Comparison of ENCODE assay signal across 14 cellular contexts in genomic region chr13:80473695-80474094, GRCh38.
DNase-seq lines count a peak whose midpoint lies in the region; ATAC-seq and TF ChIP-seq lines count a peak whose summit lies in the region.
"Had no signal": no experiment of that assay in that cellular context is flagged by ENCODE, and none has a peak within 500 bp of the region (broad histone marks: within the 10 kb centered on the region; RNA-seq: fewer than 3 reads in every experiment).

No MANE protein-coding gene starts in this region.

- H3K36me3 ChIP-seq in left lung: no peaks in the 10 kb centered on the region
- H3K36me3 ChIP-seq: BLaER1 had no signal

- peaks cover 14 to 24% of the 10 kb centered on the region in 2 donors for H3K4me1 ChIP-seq in left lung

- H3K27me3 ChIP-seq in left lung: no peaks in the 10 kb centered on the region
- H3K27me3 ChIP-seq: BLaER1, dorsolateral prefrontal cortex had no signal

- no peak for TF ChIP-seq CTCF in left lung (IDR thresholded peaks at IDR 0.05)

- no peaks in the 10 kb centered on the region for H3K9me3 ChIP-seq in left lung
- H3K9me3 ChIP-seq: BLaER1 had no signal

- peak; percentile 85 for ATAC-seq in left lung
- ATAC-seq in HG02840 (IDR thresholded peaks at IDR 0.05; ENCODE audit: low FRiP score, unreplicated experiment): no peak
- ATAC-seq in GM21786 (IDR thresholded peaks at IDR 0.05; ENCODE audit: unreplicated experiment): no peak
- ATAC-seq in GM18870 (IDR thresholded peaks at IDR 0.05; ENCODE audit: unreplicated experiment): no peak

- no peak overlapping the region for H3K4me3 ChIP-seq in left lung
- H3K4me3 ChIP-seq: BLaER1, dorsolateral prefrontal cortex had no signal

- intact Hi-C loops in left lung (cut with DNase I): no loop called here

- no peak overlapping the region for H3K27ac ChIP-seq in left lung
- H3K27ac ChIP-seq: BLaER1, HL-60 had no signal

- DNase-seq in DMS153 treated with DMSO at 0.1 percent for 48 hours (lab: John Stamatoyannopoulos, UW; ENCODE audit: unreplicated experiment) (peak; percentile 25), NCI-H510A treated with DMSO at 0.1 percent for 48 hours (lab: John Stamatoyannopoulos, UW) (peak; percentile 62), cerebellum (ENCODE audit: low spot score) (peak; percentile 20), left lung (no peak), NCI-H2196 treated with DMSO at 0.1 percent for 48 hours (lab: John Stamatoyannopoulos, UW; ENCODE audit: unreplicated experiment) (no peak)
- DNase-seq: activated CD4-positive, CD25-positive, alpha-beta regulatory T cell; dorsolateral prefrontal cortex; NCI-H1092 treated with DMSO at 0.1 percent for 48 hours; stimulated activated naive CD4-positive, alpha-beta T cell treated with Interleukin-2 at 50 U/mL for 16 hours had no signal

Comparison
In these comparisons a context has a peak if more than half of its experiments do, and no peak if none do; other contexts are left out.
1. DNase-seq: peak in DMS153 treated with DMSO at 0.1 percent for 48 hours (single experiment), NCI-H510A treated with DMSO at 0.1 percent for 48 hours (single experiment) and cerebellum (single experiment); none in left lung (0 of 2) and NCI-H2196 treated with DMSO at 0.1 percent for 48 hours (single experiment).